7 cellular contexts compared by ENCODE assay signal in genomic region chr18:60996822-60997221, GRCh38.
"Had no signal": no experiment of that assay in that cellular context is flagged by ENCODE, and none has a peak within 500 bp of the region (broad histone marks: within the 10 kb centered on the region; RNA-seq: fewer than 3 reads in every experiment).

No MANE protein-coding gene starts in this region.

- H3K4me3 Mint-ChIP-seq: IgD-negative memory B cell had no signal

- DNase-seq: IMR-90, KBM-7, KG1 had no signal

- ATAC-seq: HepG2, K562 had no signal

- H3K4me3 ChIP-seq: K562 had no signal

- H3K4me1 Mint-ChIP-seq: IgD-negative memory B cell had no signal

- H3K36me3 Mint-ChIP-seq: IgD-negative memory B cell had no signal

- H3K27me3 Mint-ChIP-seq: IgD-negative memory B cell had no signal

- H3K27ac Mint-ChIP-seq: IgD-negative memory B cell had no signal

- H3K27ac ChIP-seq: HL-60 had no signal
